9 cellular contexts compared by ENCODE assay signal in the genomic region with DNA sequence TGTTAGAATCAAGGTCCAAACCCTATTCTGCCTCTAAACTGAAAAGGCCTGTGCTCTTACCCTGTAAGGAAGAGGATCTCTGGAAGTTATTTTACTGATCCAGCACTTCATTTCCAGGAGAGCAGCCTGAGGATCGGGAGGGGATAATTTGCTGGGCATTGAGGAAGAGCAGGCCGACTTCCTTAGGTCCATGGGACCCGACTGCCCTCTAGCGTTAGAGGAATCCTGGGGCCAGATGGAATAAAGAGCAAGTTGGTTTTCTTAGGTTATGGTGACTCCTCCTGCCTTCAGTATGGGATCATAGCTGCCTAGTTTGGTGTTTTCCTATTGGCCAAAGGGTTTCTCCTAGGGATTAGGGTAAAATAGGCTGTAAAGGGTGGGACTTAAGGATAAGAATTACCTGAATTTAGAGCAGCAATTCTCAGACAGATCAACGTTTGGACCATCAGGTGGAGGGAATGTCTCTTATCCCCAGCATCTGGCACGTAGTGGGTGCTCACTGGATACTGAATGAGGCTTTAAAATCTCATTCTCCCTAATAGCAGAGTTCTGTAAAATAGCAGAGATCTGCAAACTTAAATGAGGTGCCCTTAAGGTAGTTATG. TPM values are rescaled to one million over a fixed set of nuclear protein-coding genes. Genes with fewer than 3 reads are reported as not detected.
DNase-seq lines count a peak whose midpoint lies in the region; ATAC-seq, FAIRE-seq and TF ChIP-seq lines count a peak whose summit lies in the region.
"Had no signal": no experiment of that assay in that cellular context is flagged by ENCODE, and none has a peak within 500 bp of the region (broad histone marks: within the 10 kb centered on the region; RNA-seq: fewer than 3 reads in every experiment).

No MANE protein-coding gene starts in this region.

- TF ChIP-seq POLR2A in transverse colon (IDR thresholded peaks at IDR 0.05): no peak

- H3K36me3 Mint-ChIP-seq in activated T-helper 17 cell treated with anti-CD3 and anti-CD28 coated beads, Interleukin-2, amount 50 U/mL, for 72 hours (ENCODE audit: low read depth): peaks cover 13% of the 10 kb centered on the region

- H3K4me3 Mint-ChIP-seq in activated T-helper 17 cell treated with anti-CD3 and anti-CD28 coated beads, Interleukin-2, amount 50 U/mL, for 72 hours: no peak overlapping the region

- no peaks in the 10 kb centered on the region for H4K20me1 ChIP-seq in PC-9 (ENCODE audit: insufficient read depth)

- H3K9me3 ChIP-seq in PC-9 (ENCODE audit: insufficient read depth, low read depth): no peaks in the 10 kb centered on the region
- no peaks in the 10 kb centered on the region for H3K9me3 ChIP-seq in neuron (ENCODE audit: low read length)
- H3K9me3 ChIP-seq in transverse colon: no peaks in the 10 kb centered on the region

- no peak for FAIRE-seq in frontal cortex (lab: Jason Lieb, UNC)

- WGBS in transverse colon (ENCODE audit: low coverage in 1 of 2), 2 donors: 20 to 57% methylated on average over 2 to 6 of the region's 6 CpGs

- DNase-seq in SIG-M5 treated with dmso at 0.1 percent for 504 hours (lab: John Stamatoyannopoulos, UW; ENCODE audit: unreplicated experiment): peak; percentile 73
- no peak for DNase-seq in SIG-M5 (lab: John Stamatoyannopoulos, UW)
- DNase-seq in PC-9: peak; percentile 56 to 62
- DNase-seq in frontal cortex (ENCODE audit: low spot score in 2 of 2): peak; percentile 44 to 67
- DNase-seq in transverse colon: peak; percentile 87

- CTCF ChIA-PET in PC-9 (lab: Charles Lee): interaction anchor here (3.5 kb wide), 1 partner anchor 226 kb away, joined by 17 read pairs; no protein-coding TSS in a partner anchor

- H3K27ac Mint-ChIP-seq in activated T-helper 17 cell treated with anti-CD3 and anti-CD28 coated beads, Interleukin-2, amount 50 U/mL, for 72 hours: no peak overlapping the region

- no peaks in the 10 kb centered on the region for H3K27me3 ChIP-seq in PC-9 (ENCODE audit: insufficient read depth, low read depth)
- H3K27me3 ChIP-seq in neuron (ENCODE audit: insufficient read depth, low read length): no peaks in the 10 kb centered on the region
- H3K27me3 ChIP-seq in transverse colon: no peaks in the 10 kb centered on the region
- H3K27me3 ChIP-seq: BLaER1 treated with 17β-estradiol and CSF1 and Interleukin-3, amounts not matched to agents 10 nM and 100 nM had no signal

- intact Hi-C loops in PC-9 (cut with micrococcal nuclease; ENCODE audit: unreplicated experiment) (loop anchor here (1.0 to 10.0 kb wide), 4 partner anchors 171 to 468 kb away; no protein-coding TSS in a partner anchor), transverse colon (cut with DNase I; ENCODE audit: low total_unique reads) (loop anchor here (2.0 to 5.0 kb wide), 2 partner anchors 170 to 224 kb away; no protein-coding TSS in a partner anchor)

- no peak for TF ChIP-seq EP300 in transverse colon (IDR thresholded peaks at IDR 0.05; ENCODE audit: low read depth)

- H3K4me3 ChIP-seq in PC-9 (no peak overlapping the region), neuron (ENCODE audit: low read length) (no peak overlapping the region), transverse colon (no peak overlapping the region)
- H3K4me3 ChIP-seq: BLaER1 treated with 17β-estradiol and CSF1 and Interleukin-3, amounts not matched to agents 10 nM and 100 nM had no signal

- TF ChIP-seq CTCF in LNCAP (IDR thresholded peaks at IDR 0.05): peak; percentile 94
- peak; percentile 83 for TF ChIP-seq CTCF in PC-9 (conservative IDR thresholded peaks at IDR 0.05)
- peak; percentile 85 to 95 (median 93) for TF ChIP-seq CTCF in transverse colon (IDR thresholded peaks at IDR 0.05)

- peaks cover 4% of the 10 kb centered on the region for H3K27me3 Mint-ChIP-seq in activated T-helper 17 cell treated with anti-CD3 and anti-CD28 coated beads, Interleukin-2, amount 50 U/mL, for 72 hours

- H3K36me3 ChIP-seq in PC-9 (ENCODE audit: low read depth) (no peaks in the 10 kb centered on the region), neuron (ENCODE audit: insufficient read depth, low read length) (peaks cover 11% of the 10 kb centered on the region), transverse colon (no peaks in the 10 kb centered on the region)

- ATAC-seq in activated T-helper 17 cell treated with anti-CD3 and anti-CD28 coated beads, Interleukin-2, amount 50 U/mL, for 72 hours (replicated peaks): peak; percentile 77

- in situ Hi-C loops in transverse colon (cut with MboI; ENCODE audit: low pct_ligation_motif_present in 1 of 4, low pct_unique_long_range_greater_than_20kb in 1 of 4, low sequenced_read_pairs in 3 of 4): loop anchor here in 3 of 4 donors (5.0 to 10.0 kb wide), 3 partner anchors 169 to 226 kb away; no protein-coding TSS in a partner anchor

- H3K27ac ChIP-seq in PC-9 (no peak overlapping the region), transverse colon (peak overlapping the region; percentile 31 to 86 (median 68))
- H3K27ac ChIP-seq: BLaER1 treated with 17β-estradiol and CSF1 and Interleukin-3, amounts not matched to agents 10 nM and 100 nM had no signal

- H3F3A ChIP-seq in PC-9 (ENCODE audit: insufficient read depth, low read depth): no peaks in the 10 kb centered on the region

- no TSS peak for BruUV-seq in PC-9 (replicated peaks; lab: Mats Ljungman, UMichigan)

- no peaks in the 10 kb centered on the region for H3K4me1 ChIP-seq in PC-9 (replicated peaks; ENCODE audit: insufficient read depth)
- no peaks in the 10 kb centered on the region for H3K4me1 ChIP-seq in neuron (ENCODE audit: insufficient read depth, low read length)
- peaks cover 2 to 16% (median 10%) of the 10 kb centered on the region in 4 donors for H3K4me1 ChIP-seq in transverse colon

- no peaks in the 10 kb centered on the region for H3K9me2 ChIP-seq in PC-9 (ENCODE audit: insufficient read depth)

- no peaks in the 10 kb centered on the region for H3K9me3 Mint-ChIP-seq in activated T-helper 17 cell treated with anti-CD3 and anti-CD28 coated beads, Interleukin-2, amount 50 U/mL, for 72 hours

- no peaks in the 10 kb centered on the region for H3K79me2 ChIP-seq in PC-9 (ENCODE audit: low read depth)

- no peaks in the 10 kb centered on the region for H3K4me1 Mint-ChIP-seq in activated T-helper 17 cell treated with anti-CD3 and anti-CD28 coated beads, Interleukin-2, amount 50 U/mL, for 72 hours

- H2AFZ ChIP-seq in PC-9 (no peak overlapping the region), neuron (ENCODE audit: low read depth, low read length) (peak overlapping the region; percentile 62)

- no peak overlapping the region for H3K4me2 ChIP-seq in PC-9
- H3K4me2 ChIP-seq: BLaER1 treated with 17β-estradiol and CSF1 and Interleukin-3, amounts not matched to agents 10 nM and 100 nM had no signal

- POLR2A ChIA-PET in PC-9 (lab: Charles Lee; ENCODE audit: unreplicated experiment): no interaction called here

RNA-seq across cellular contexts. Expression of gene SORBS1, which starts 40.0 kb away (rescaled TPM):
- 5.0 and 5.5 TPM in 2 replicates for total RNA-seq in PC-9 (2021)
- 1 to 10 TPM; 1.1 to 3.4 TPM for total RNA-seq in activated T-helper 17 cell treated with anti-CD3 and anti-CD28 coated beads, Interleukin-2, amount 50 U/mL, for 72 hours
- 90.5 TPM for total RNA-seq in frontal cortex
- 100 to 1,000 TPM in 3 of 4 donors, 10 to 100 TPM in 1; 92.2 to 308 (median 150) TPM for total RNA-seq in transverse colon

RNA-seq across cellular contexts. Expression of gene ALDH18A1, which starts 55.3 kb away (rescaled TPM):
- total RNA-seq in PC-9 (2021) (34.0 and 35.3 TPM in 2 replicates), frontal cortex (44.0 TPM), transverse colon (100 to 1,000 TPM in 3 of 4 donors, 10 to 100 TPM in 1; 98.7 to 130 (median 116) TPM)
- total RNA-seq in activated T-helper 17 cell treated with anti-CD3 and anti-CD28 coated beads, Interleukin-2, amount 50 U/mL, for 72 hours: 10 to 100 TPM; 58.9 to 98.5 TPM

Comparison
In these comparisons a context has a peak if more than half of its experiments do, and no peak if none do; other contexts are left out.
1. RNA of gene SORBS1, which starts 40.0 kb away (total RNA-seq): 92.2 to 308 TPM in transverse colon and 90.5 TPM in frontal cortex (single experiment); 5.0 to 5.5 TPM in PC-9 and 1.1 to 3.4 TPM in activated T-helper 17 cell treated with anti-CD3 and anti-CD28 coated beads, Interleukin-2, amount 50 U/mL, for 72 hours; every median in the first group is over 10 times any median in the second.
2. Peak in every context shown above with its lines, with median percentiles within 50 percentile points of each other: CTCF ChIP-seq.